ENCODE assay signal across 15 cellular contexts in the genomic region with DNA sequence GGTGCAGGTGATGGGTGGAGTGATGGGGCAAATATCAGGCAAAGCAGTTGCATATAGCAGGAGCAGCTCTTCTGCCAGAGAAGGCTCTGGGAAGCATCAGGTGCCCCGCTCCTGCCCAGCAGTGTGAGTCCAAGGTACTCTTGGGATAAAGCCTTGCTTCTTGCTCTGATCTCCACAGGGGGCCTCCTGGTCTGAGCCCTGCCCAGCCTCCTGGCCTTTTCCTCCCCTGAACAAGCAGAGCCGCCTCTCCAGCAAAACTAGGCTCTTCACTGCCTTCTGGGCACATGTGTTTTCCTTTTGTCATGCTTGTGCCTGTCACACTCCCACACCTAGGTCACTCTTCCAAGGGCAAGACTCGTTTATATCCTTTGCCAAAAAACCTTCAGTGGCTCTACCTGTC. TPM values are rescaled to one million over a fixed set of nuclear protein-coding genes. Genes with fewer than 3 reads are reported as not detected.
DNase-seq lines count a peak whose midpoint lies in the region; ATAC-seq, FAIRE-seq and TF ChIP-seq lines count a peak whose summit lies in the region.
"Had no signal": no experiment of that assay in that cellular context is flagged by ENCODE, and none has a peak within 500 bp of the region (broad histone marks: within the 10 kb centered on the region; RNA-seq: fewer than 3 reads in every experiment).

No MANE protein-coding gene starts in this region.

- ATAC-seq in SK-N-SH treated with all-trans-retinoic acid at 6 μM for 48 hours (no peak), HepG2 (peak; percentile 24; the same call in 2 of the 3 replicates)

- H3K4me1 ChIP-seq in SK-N-SH (ENCODE audit: control insufficient read depth in 1 of 2, insufficient read depth in 2 of 2, low read depth in 1 of 2, low read length in 1 of 2): peaks cover 13 to 35% of the 10 kb centered on the region in 2 experiments; a peak in 3 of 4 replicates
- H3K4me1 ChIP-seq in H1 (replicated peaks in 1 of 4; ENCODE audit: control insufficient read depth in 3 of 4, insufficient read depth in 4 of 4, low read length in 3 of 4): peaks cover 0 to 6% (median 2%) of the 10 kb centered on the region in 4 experiments; a peak in 5 of 7 replicates
- H3K4me1 ChIP-seq in HepG2 (ENCODE audit: insufficient read depth, low read length): peaks cover 10% of the 10 kb centered on the region; the same call in 1 of the 2 replicates
- no peaks in the 10 kb centered on the region for H3K4me1 ChIP-seq in colonic mucosa

- H3K27ac ChIP-seq in SK-N-SH (ENCODE audit: low read depth in 2 of 2, low read length in 1 of 2) (no peak overlapping the region), H1 (ENCODE audit: low read depth, low read length) (no peak overlapping the region), HepG2 (ENCODE audit: extremely low read length, insufficient read depth, low read length) (no peak overlapping the region), colonic mucosa (no peak overlapping the region)
- H3K27ac ChIP-seq: 22Rv1, HL-60 had no signal

- H2BK120ac ChIP-seq in H1 (replicated peaks; ENCODE audit: low read depth, low read length): no peak overlapping the region

- H3K4me2 ChIP-seq in SK-N-SH (no peak overlapping the region), H1 (ENCODE audit: insufficient read depth in 1 of 2, low read depth in 2 of 2, low read length in 2 of 2) (no peak overlapping the region), HepG2 (ENCODE audit: low read depth, low read length) (no peak overlapping the region)

- H3K27me3 ChIP-seq in SK-N-SH (ENCODE audit: insufficient read depth) (no peaks in the 10 kb centered on the region), H7 (ENCODE audit: control insufficient read depth, insufficient read depth, low read length) (no peaks in the 10 kb centered on the region), H1 (replicated peaks in 1 of 4; ENCODE audit: control insufficient read depth in 3 of 4, extremely low read depth in 1 of 4, insufficient read depth in 3 of 4, low read length in 3 of 4) (no peaks in the 10 kb centered on the region), HepG2 (ENCODE audit: control insufficient read depth in 1 of 2, insufficient read depth in 2 of 2, low read length in 2 of 2) (no peaks in the 10 kb centered on the region), colonic mucosa (no peaks in the 10 kb centered on the region)

- intact Hi-C loops in HepG2 (cut with micrococcal nuclease; ENCODE audit: unreplicated experiment) (no loop called here), colonic mucosa (cut with DNase I) (no loop called here)

- H2AFZ ChIP-seq in SK-N-SH (ENCODE audit: low read depth) (no peak overlapping the region), H1 (ENCODE audit: low read length) (no peak overlapping the region), HepG2 (ENCODE audit: low read length) (no peak overlapping the region)

- WGBS in SK-N-SH (ENCODE audit: low lambda C conversion rate): 71% methylated on average over 3 of the region's 3 CpGs
- WGBS in H1 (ENCODE audit: extremely low coverage in 1 of 2, insufficient coverage in 1 of 2, insufficient read length in 1 of 2, insufficient replicate concordance in 2 of 2, low coverage in 1 of 2, low lambda C conversion rate in 2 of 2, missing lambda C conversion rate in 1 of 2), 2 experiments: 96% methylated on average over 3 of the region's 3 CpGs; no CpG with 5 or more reads in 1 of the 2 experiments
- WGBS in HepG2 (ENCODE audit: low lambda C conversion rate): 32% methylated on average over 3 of the region's 3 CpGs

- TF ChIP-seq EP300 in SK-N-SH (IDR thresholded peaks at IDR 0.05; ENCODE audit: borderline replicate concordance in 1 of 2, low read depth in 1 of 2, low read length in 1 of 2): no peak
- TF ChIP-seq EP300 in H1 (IDR thresholded peaks at IDR 0.05; ENCODE audit: borderline replicate concordance in 1 of 2, low read depth in 2 of 2, low read length in 2 of 2): no peak
- no peak for TF ChIP-seq EP300 in HepG2 (IDR thresholded peaks at IDR 0.05; ENCODE audit: low read depth in 2 of 2, low read length in 2 of 2)
- TF ChIP-seq EP300 in HepG2 (CRISPR knock-in tag; IDR thresholded peaks at IDR 0.05; ENCODE audit: borderline replicate concordance): no peak

- no peak for DNase-seq in SK-N-SH
- DNase-seq in H7: peak; percentile 72
- no peak for DNase-seq in H1 (ENCODE audit: low read depth in 1 of 2, low spot score in 2 of 2)
- no peak for DNase-seq in HepG2 (ENCODE audit: low spot score)
- DNase-seq in KBM-7: no peak
- DNase-seq in cerebellum (ENCODE audit: low spot score): no peak
- no peak for DNase-seq in colonic mucosa
- DNase-seq: DMS53, GF-D8, H9, IMR-90 had no signal

- H2AK5ac ChIP-seq in H1 (ENCODE audit: low read depth, low read length): no peak overlapping the region

- TF ChIP-seq POLR2A in H1 (IDR thresholded peaks at IDR 0.05; ENCODE audit: control extremely low read depth in 1 of 2, low read depth in 2 of 2, low read length in 2 of 2): no peak
- TF ChIP-seq POLR2A in HepG2 (IDR thresholded peaks at IDR 0.05; ENCODE audit: insufficient read depth in 1 of 2, low read depth in 2 of 2, low read length in 2 of 2): no peak

- no peak overlapping the region for H3K56ac ChIP-seq in H1 (replicated peaks; ENCODE audit: insufficient read length, low read depth, low read length)

- no peaks in the 10 kb centered on the region for H3K23me2 ChIP-seq in H1 (ENCODE audit: low read depth, low read length)

- H3K4me3 ChIP-seq in SK-N-SH (ENCODE audit: low read depth in 2 of 2, low read length in 1 of 2) (no peak overlapping the region), H7 (ENCODE audit: insufficient read depth, low read depth, low read length) (no peak overlapping the region), H1 (ENCODE audit: extremely low read depth in 1 of 4, insufficient read depth in 2 of 4, low read depth in 3 of 4, low read length in 4 of 4) (no peak overlapping the region), HepG2 (replicated peaks in 1 of 3; ENCODE audit: insufficient read depth in 1 of 3, low read depth in 2 of 3, low read length in 3 of 3) (no peak overlapping the region), colonic mucosa (no peak overlapping the region)

- H3K79me1 ChIP-seq in H1 (ENCODE audit: low read depth, low read length): no peaks in the 10 kb centered on the region

- H3K14ac ChIP-seq in H1 (ENCODE audit: insufficient read length): no peak overlapping the region

- no peaks in the 10 kb centered on the region for H3K79me2 ChIP-seq in SK-N-SH (ENCODE audit: insufficient read depth)
- H3K79me2 ChIP-seq in H1 (ENCODE audit: control insufficient read depth in 1 of 2, insufficient read depth in 2 of 2, low read length in 2 of 2): no peaks in the 10 kb centered on the region
- no peaks in the 10 kb centered on the region for H3K79me2 ChIP-seq in HepG2 (ENCODE audit: insufficient read depth, low read length)

- H2BK5ac ChIP-seq in H1 (ENCODE audit: low read depth, low read length): 0 out of 2 replicates have a peak overlapping the region, but pooled peaks have one; percentile 28

- H3F3A ChIP-seq in SK-N-SH (replicated peaks; ENCODE audit: insufficient read depth): peaks cover 5% of the 10 kb centered on the region

- peak overlapping the region; percentile 4; the same call in 1 of the 2 replicates for H2BK12ac ChIP-seq in H1 (ENCODE audit: low read depth, low read length)

- TF ChIP-seq RAD21 in SK-N-SH (IDR thresholded peaks at IDR 0.05; ENCODE audit: low read length): no peak
- TF ChIP-seq RAD21 in H1 (IDR thresholded peaks at IDR 0.05 in 1 of 2, conservative IDR thresholded peaks at IDR 0.05 in 1 of 2; ENCODE audit: low read depth in 2 of 2, low read length in 2 of 2): no peak
- TF ChIP-seq RAD21 in HepG2 (CRISPR knock-in tag; IDR thresholded peaks at IDR 0.05): no peak

- no peak overlapping the region for H3K23ac ChIP-seq in H1 (ENCODE audit: insufficient read length)

- H4K91ac ChIP-seq in H1 (replicated peaks; ENCODE audit: insufficient read length, low read length): no peak overlapping the region

- no peak overlapping the region for H2BK15ac ChIP-seq in H1 (ENCODE audit: low read length)

- POLR2A ChIA-PET in SK-N-SH (lab: Yijun Ruan, JAX) (no interaction called here), H1 (lab: Charles Lee; ENCODE audit: partially characterized antibody) (no interaction called here), HepG2 (lab: Yijun Ruan, JAX) (no interaction called here)

- FAIRE-seq in H1 (lab: Jason Lieb, UNC): no peak
- no peak for FAIRE-seq in HepG2 (lab: Jason Lieb, UNC)
- FAIRE-seq: GM19239 had no signal

- H3K9me2 ChIP-seq in SK-N-SH: no peaks in the 10 kb centered on the region

- H3K36me3 ChIP-seq in SK-N-SH (replicated peaks in 1 of 2; ENCODE audit: control insufficient read depth in 1 of 2, insufficient read depth in 2 of 2, low read length in 1 of 2) (no peaks in the 10 kb centered on the region), H7 (replicated peaks; ENCODE audit: control insufficient read depth, insufficient read depth, low read length) (no peaks in the 10 kb centered on the region), H1 (ENCODE audit: control insufficient read depth in 2 of 4, insufficient read depth in 4 of 4, low read length in 3 of 4) (no peaks in the 10 kb centered on the region), HepG2 (replicated peaks in 1 of 2; ENCODE audit: control insufficient read depth in 1 of 2, insufficient read depth in 2 of 2, low read length in 2 of 2) (no peaks in the 10 kb centered on the region), colonic mucosa (no peaks in the 10 kb centered on the region)

- CTCF ChIA-PET in SK-N-SH (lab: Yijun Ruan, JAX) (interaction anchor here (1.3 kb wide), 1 partner anchor 127 kb away, joined by 3 read pairs; no protein-coding TSS in a partner anchor), H1 (lab: Charles Lee; ENCODE audit: partially characterized antibody) (interaction anchor here (0.7 kb wide), 1 partner anchor 19 kb away, joined by 3 read pairs; no protein-coding TSS in a partner anchor), HepG2 (lab: Yijun Ruan, JAX; ENCODE audit: low intra/inter-chr PET ratio, low total read pairs) (no interaction called here)

- in situ Hi-C loops in HepG2 (cut with HindIII; ENCODE audit: extremely low pct_ligation_motif_present, low pct_unique_long_range_greater_than_20kb) (no loop called here), KBM-7 (cut with MboI; ENCODE audit: low pct_unique_long_range_greater_than_20kb, low sequenced_read_pairs) (no loop called here)

- no peak overlapping the region for H3K9ac ChIP-seq in SK-N-SH
- no peak overlapping the region for H3K9ac ChIP-seq in H1 (replicated peaks in 1 of 4; ENCODE audit: extremely low read depth in 1 of 4, low read depth in 3 of 4, low read length in 3 of 4)
- H3K9ac ChIP-seq in HepG2 (ENCODE audit: insufficient read depth, low read depth, low read length): no peak overlapping the region
- H3K9ac ChIP-seq in colonic mucosa (ENCODE audit: low read depth in 2 of 2, low read length in 2 of 2): no peak overlapping the region

- H3K4ac ChIP-seq in H1 (replicated peaks; ENCODE audit: insufficient read length, low read depth, low read length): no peak overlapping the region

- H4K20me1 ChIP-seq in SK-N-SH (ENCODE audit: insufficient read depth) (no peaks in the 10 kb centered on the region; the same call in 1 of the 2 replicates), H1 (replicated peaks in 1 of 2; ENCODE audit: control insufficient read depth in 1 of 2, insufficient read depth in 2 of 2, low read length in 2 of 2) (no peaks in the 10 kb centered on the region), HepG2 (ENCODE audit: insufficient read depth, low read length) (no peaks in the 10 kb centered on the region)

- H3K9me3 ChIP-seq in SK-N-SH (no peaks in the 10 kb centered on the region), H1 (ENCODE audit: insufficient read depth in 2 of 2, low read depth in 1 of 2, low read length in 1 of 2) (no peaks in the 10 kb centered on the region), HepG2 (ENCODE audit: low read length) (no peaks in the 10 kb centered on the region), colonic mucosa (no peaks in the 10 kb centered on the region)

- H3K18ac ChIP-seq in H1 (ENCODE audit: extremely low read depth, low read length): no peak overlapping the region

- no TSS peak for BruUV-seq in HepG2 (replicated peaks; lab: Mats Ljungman, UMichigan)

- TF ChIP-seq CTCF in SK-N-SH (IDR thresholded peaks at IDR 0.05) (no peak), H1 (IDR thresholded peaks at IDR 0.05; ENCODE audit: control extremely low read depth in 1 of 3, insufficient read depth in 1 of 3, low read depth in 1 of 3, low read length in 3 of 3) (no peak), HepG2 (CRISPR knock-in tag; IDR thresholded peaks at IDR 0.05) (no peak), colonic mucosa (IDR thresholded peaks at IDR 0.05) (no peak)

- H4K5ac ChIP-seq in H1 (ENCODE audit: insufficient read length, low read depth, low read length): no peak overlapping the region

- H4K8ac ChIP-seq in H1 (ENCODE audit: extremely low read depth, insufficient read depth, low read length): no peak overlapping the region

- no peak overlapping the region for H2BK20ac ChIP-seq in H1 (ENCODE audit: low read length)

RNA-seq across cellular contexts. Expression of a gene that starts 34.3 kb away (rescaled TPM):
- polyA plus RNA-seq in SK-N-SH (2012; rRNA removed): 6.8 and 9.1 TPM in 2 replicates
- polyA plus RNA-seq in SK-N-SH (2012; cell fraction: cytosol; rRNA removed): 6.5 and 8.5 TPM in 2 replicates
- polyA plus RNA-seq in SK-N-SH (2012; cell fraction: nucleus; rRNA removed): 11.2 and 11.3 TPM in 2 replicates
- total RNA-seq in H7 (2014; rRNA removed; shearing (Covaris generic)): 6.7 and 8.1 TPM in 2 replicates
- 4.3 and 4.4 TPM in 2 replicates for total RNA-seq in H1 (2021; fragmentation: NEBNext Ultra II Directional; extraction: Animal tissue kit (Norgen Biotek cat#: 25700))
- 3.9 and 5.7 TPM in 2 replicates for polyA plus RNA-seq in H1 (2011; rRNA removed)
- 3.2 TPM for polyA plus RNA-seq in H1 (2011; cell fraction: cytosol; rRNA removed)
- polyA plus RNA-seq in H1 (2011; cell fraction: nucleus; rRNA removed): 6.7 TPM
- 4.9 to 6.1 TPM (median 5.2 TPM) in 4 replicates for polyA plus RNA-seq in H1 (2012, experiment 1 of 2)
- polyA plus RNA-seq in H1 (2012, experiment 2 of 2): 4.8 TPM
- polyA plus RNA-seq in H1 (2013, experiment 1 of 2): 2.9 TPM
- polyA plus RNA-seq in H1 (2013, experiment 2 of 2): 3.1 TPM
- 3.2 and 3.4 TPM in 2 replicates for polyA minus RNA-seq in H1 (2011; rRNA and poly(A)+ RNA removed)
- 3.3 TPM for polyA minus RNA-seq in H1 (2011; cell fraction: cytosol; rRNA and poly(A)+ RNA removed)
- polyA minus RNA-seq in H1 (2011; cell fraction: nucleus; rRNA and poly(A)+ RNA removed): 3.0 TPM
- total RNA-seq in HepG2 (2016; rRNA removed; fragmentation: Illumina TruSeq; extraction: Trizol): 13.1 and 17.6 TPM in 2 replicates
- 7.1 and 7.6 TPM in 2 replicates for total RNA-seq in HepG2 (2016; cell fraction: cytosol; rRNA removed; fragmentation: Illumina TruSeq; extraction: Trizol; ENCODE audit: low read depth)
- total RNA-seq in HepG2 (2016; cell fraction: insoluble cytoplasmic fraction; rRNA removed; fragmentation: Illumina TruSeq; extraction: Trizol): 12.0 and 17.3 TPM in 2 replicates
- 23.3 and 25.2 TPM in 2 replicates for total RNA-seq in HepG2 (2016; cell fraction: membrane; rRNA removed; fragmentation: Illumina TruSeq; extraction: Trizol)
- 17.5 and 21.7 TPM in 2 replicates for total RNA-seq in HepG2 (2016; cell fraction: nucleus; rRNA removed; fragmentation: Illumina TruSeq; extraction: Trizol)
- polyA plus RNA-seq in HepG2 (2011; rRNA removed): 6.8 and 7.2 TPM in 2 replicates
- polyA plus RNA-seq in HepG2 (2011; cell fraction: cytosol; rRNA removed): 5.4 and 6.5 TPM in 2 replicates
- 9.1 and 9.3 TPM in 2 replicates for polyA plus RNA-seq in HepG2 (2011; cell fraction: nucleus; rRNA removed)
- polyA plus RNA-seq in HepG2 (2012): 2.7 and 4.8 TPM in 2 replicates
- 20.1 and 21.9 TPM in 2 replicates for polyA plus RNA-seq in HepG2 (2016; cell fraction: cytosol; fragmentation: Illumina TruSeq; extraction: Trizol; ENCODE audit: low read depth)
- polyA plus RNA-seq in HepG2 (2016; cell fraction: insoluble cytoplasmic fraction; fragmentation: Illumina TruSeq; extraction: Trizol; ENCODE audit: low read depth): 23.3 and 30.2 TPM in 2 replicates
- polyA plus RNA-seq in HepG2 (2016; cell fraction: membrane; fragmentation: Illumina TruSeq; extraction: Trizol; ENCODE audit: low read depth): 44.9 and 45.6 TPM in 2 replicates
- 53.5 and 55.1 TPM in 2 replicates for polyA plus RNA-seq in HepG2 (2016; cell fraction: nucleus; fragmentation: Illumina TruSeq; extraction: Trizol; ENCODE audit: insufficient read depth, low read depth)
- 0.05 and 6.2 TPM in 2 replicates for polyA minus RNA-seq in HepG2 (2011; rRNA and poly(A)+ RNA removed; ENCODE audit: low replicate concordance)
- polyA minus RNA-seq in HepG2 (2011; cell fraction: cytosol; rRNA and poly(A)+ RNA removed): 2.5 and 3.8 TPM in 2 replicates
- polyA minus RNA-seq in HepG2 (2011; cell fraction: nucleus; rRNA and poly(A)+ RNA removed): 2.4 and 2.6 TPM in 2 replicates
- total RNA-seq in cerebellum: 8.0 TPM
- total RNA-seq in colonic mucosa: 10 to 100 TPM in 1 of 2 donors, 1 to 10 TPM in 1; 9.8 to 12.2 TPM
